In genomic region chr13:105847532-105848295, GRCh38 we compare ENCODE assay signal across 17 cellular contexts.
DNase-seq lines count a peak whose midpoint lies in the region; TF ChIP-seq lines count a peak whose summit lies in the region.
"Had no signal": no experiment of that assay in that cellular context is flagged by ENCODE, and none has a peak within 500 bp of the region (broad histone marks: within the 10 kb centered on the region; RNA-seq: fewer than 3 reads in every experiment).

No MANE protein-coding gene starts in this region.

- intact Hi-C loops in mammary epithelial cell (cut with micrococcal nuclease) = loop anchor here (10.0 kb wide), 1 partner anchor 687 kb away; the partner anchor contains the start of gene EFNB2
- intact Hi-C loops in breast epithelium (cut with DNase I; ENCODE audit: low total_unique reads) = no loop called here

- H3K27ac ChIP-seq in mammary epithelial cell (ENCODE audit: insufficient read depth, low read depth, low read length) = no peak overlapping the region
- H3K27ac ChIP-seq in breast epithelium = peak overlapping the region in 1 of 2 donors; percentile 7
- H3K27ac ChIP-seq: ascending aorta, HL-60, testis had no signal

- H3K9ac ChIP-seq in mammary epithelial cell (ENCODE audit: insufficient read depth, low read length) (no peak overlapping the region), skeletal muscle satellite cell (ENCODE audit: low read depth, low read length) (no peak overlapping the region)

- in situ Hi-C loops in mammary epithelial cell (cut with MboI; ENCODE audit: low sequenced_read_pairs in 2 of 2) = no loop called here

- H3K9me3 ChIP-seq in mammary epithelial cell (replicated peaks; ENCODE audit: insufficient read depth, low read length) (no peaks in the 10 kb centered on the region), breast epithelium (no peaks in the 10 kb centered on the region), skeletal muscle satellite cell (replicated peaks; ENCODE audit: low read length) (no peaks in the 10 kb centered on the region)
- H3K9me3 ChIP-seq: ascending aorta, testis had no signal

- dilution Hi-C loops in mammary epithelial cell (cut with HindIII; ENCODE audit: low sequenced_read_pairs) = no loop called here

- H3K27me3 ChIP-seq in mammary epithelial cell (ENCODE audit: insufficient read depth, low read length) = no peaks in the 10 kb centered on the region
- H3K27me3 ChIP-seq in breast epithelium = no peaks in the 10 kb centered on the region
- no peaks in the 10 kb centered on the region for H3K27me3 ChIP-seq in skeletal muscle satellite cell (ENCODE audit: control insufficient read depth, insufficient read depth, low read length)
- H3K27me3 ChIP-seq: ascending aorta, testis had no signal

- no peak for DNase-seq in mammary epithelial cell
- no peak for DNase-seq in breast epithelium (ENCODE audit: low spot score in 2 of 2)
- DNase-seq in NCI-H446 treated with DMSO at 0.1 percent for 48 hours (lab: John Stamatoyannopoulos, UW) = peak; percentile 76
- peak; percentile 35 to 80 for DNase-seq in dermis microvascular lymphatic vessel endothelial cell (ENCODE audit: low read depth in 2 of 2)
- DNase-seq in iPS-NIHi7 (ENCODE audit: extremely low spot score) = no peak
- no peak for DNase-seq in stimulated activated CD4-positive, alpha-beta T cell treated with anti-CD3 and anti-CD28 coated beads, Interleukin-15, amount 100 ng/mL, for 24 hours
- DNase-seq in stimulated activated CD4-positive, alpha-beta T cell treated with anti-CD3 and anti-CD28 coated beads, Interleukin-12 subunit alpha, Interleukin-12 subunit beta, amount 100 ng/mL, for 4 hours = no peak
- DNase-seq: DMS79; effector CD4-positive, alpha-beta T cell; HCEC 1CT; NCI-H526 treated with DMSO at 0.1 percent for 48 hours; posterior cingulate gyrus; SHP77 treated with DMSO at 0.1 percent for 48 hours; testis had no signal

- H3K36me3 ChIP-seq in mammary epithelial cell (ENCODE audit: insufficient read depth, low read length) = no peaks in the 10 kb centered on the region
- no peaks in the 10 kb centered on the region for H3K36me3 ChIP-seq in breast epithelium
- H3K36me3 ChIP-seq in skeletal muscle satellite cell (ENCODE audit: insufficient read depth, low read length) = no peaks in the 10 kb centered on the region
- H3K36me3 ChIP-seq: ascending aorta had no signal

- no peak overlapping the region for H2AFZ ChIP-seq in mammary epithelial cell (ENCODE audit: low read depth, low read length)

- H3K4me1 ChIP-seq in mammary epithelial cell (ENCODE audit: insufficient read depth, low read length) (peaks cover 13% of the 10 kb centered on the region), breast epithelium (no peaks in the 10 kb centered on the region), skeletal muscle satellite cell (ENCODE audit: control insufficient read depth, insufficient read depth, low read length) (no peaks in the 10 kb centered on the region)
- H3K4me1 ChIP-seq: ascending aorta, testis had no signal

- TF ChIP-seq CTCF in mammary epithelial cell (conservative IDR thresholded peaks at IDR 0.05 in 1 of 2, IDR thresholded peaks at IDR 0.05 in 1 of 2; ENCODE audit: extremely low read depth in 1 of 2, insufficient read depth in 1 of 2, low read depth in 1 of 2, low read length in 2 of 2) (no peak), breast epithelium (IDR thresholded peaks at IDR 0.05) (no peak)

- H3K79me2 ChIP-seq in mammary epithelial cell (ENCODE audit: insufficient read depth, low read length) = no peaks in the 10 kb centered on the region

- H3K4me3 ChIP-seq in mammary epithelial cell (replicated peaks in 1 of 3; ENCODE audit: insufficient read depth in 1 of 3, low read depth in 2 of 3, low read length in 3 of 3) (no peak overlapping the region), breast epithelium (no peak overlapping the region), skeletal muscle satellite cell (ENCODE audit: low read length) (no peak overlapping the region)
- H3K4me3 ChIP-seq: ascending aorta, testis had no signal

- H4K20me1 ChIP-seq in mammary epithelial cell (ENCODE audit: insufficient read depth, low read length) = no peaks in the 10 kb centered on the region

- no TSS peak for BruUV-seq in mammary epithelial cell (replicated peaks; lab: Mats Ljungman, UMichigan)

- CTCF ChIA-PET in mammary epithelial cell (lab: Charles Lee; ENCODE audit: low non-redundant PET) = no interaction called here

- no peak for TF ChIP-seq POLR2A in breast epithelium (IDR thresholded peaks at IDR 0.05)

- WGBS in mammary epithelial cell (ENCODE audit: low coverage, missing lambda C conversion rate) = 63% methylated on average over 8 of the region's 8 CpGs

- H3K4me2 ChIP-seq in mammary epithelial cell (ENCODE audit: insufficient read depth, low read depth, low read length) = peak overlapping the region; percentile 68
- peak overlapping the region; percentile 43 for H3K4me2 ChIP-seq in skeletal muscle satellite cell (ENCODE audit: low read length)

Comparison
In these comparisons a context has a peak if more than half of its experiments do, and no peak if none do; other contexts are left out.
1. DNase-seq: peak in NCI-H446 treated with DMSO at 0.1 percent for 48 hours (single experiment) and dermis microvascular lymphatic vessel endothelial cell (2 of 2); none in mammary epithelial cell (single experiment), breast epithelium (0 of 2), iPS-NIHi7 (single experiment), stimulated activated CD4-positive, alpha-beta T cell treated with anti-CD3 and anti-CD28 coated beads, Interleukin-15, amount 100 ng/mL, for 24 hours (single experiment) and stimulated activated CD4-positive, alpha-beta T cell treated with anti-CD3 and anti-CD28 coated beads, Interleukin-12 subunit alpha, Interleukin-12 subunit beta, amount 100 ng/mL, for 4 hours (single experiment).